1 cellular context compared by ENCODE assay signal in genomic region chr11:64856382-64857227, GRCh38.
TF ChIP-seq lines count a peak whose summit lies in the region.

No MANE protein-coding gene starts in this region.

TF ChIP-seq in HepG2, 621 proteins besides CTCF, POLR2A, EP300 and RAD21 (continued from another document):
- TF ChIP-seq HIC2 (CRISPR knock-in tag; IDR thresholded peaks at IDR 0.05; ENCODE audit: low read depth), result 0 out of 2 replicates have a peak, but pooled peaks have one; percentile 15
- TF ChIP-seq SAP130 (CRISPR knock-in tag; IDR thresholded peaks at IDR 0.05; ENCODE audit: low read depth), result peak; percentile 59
- peak; percentile 48; the same call in 1 of the 2 replicates for TF ChIP-seq GATAD1 (CRISPR knock-in tag; IDR thresholded peaks at IDR 0.05)
- peak; percentile 33; the same call in 1 of the 2 replicates for TF ChIP-seq SRY (CRISPR knock-in tag; IDR thresholded peaks at IDR 0.05)
- TF ChIP-seq ZGPAT (CRISPR knock-in tag; IDR thresholded peaks at IDR 0.05), result 0 out of 2 replicates have a peak, but pooled peaks have one; percentile 19
- TF ChIP-seq MXD1 (CRISPR knock-in tag; IDR thresholded peaks at IDR 0.05), result peak; percentile 50; the same call in 1 of the 2 replicates
- TF ChIP-seq ZNF263 (CRISPR knock-in tag; IDR thresholded peaks at IDR 0.05), result peak; percentile 63
- TF ChIP-seq ZZZ3 (CRISPR knock-in tag; IDR thresholded peaks at IDR 0.05; ENCODE audit: borderline replicate concordance), result no peak
- 0 out of 2 replicates have a peak, but pooled peaks have one; percentile 26 for TF ChIP-seq MIER3 (CRISPR knock-in tag; IDR thresholded peaks at IDR 0.05; ENCODE audit: borderline replicate concordance)
- no peak for TF ChIP-seq MYPOP (CRISPR knock-in tag; IDR thresholded peaks at IDR 0.05)
- no peak for TF ChIP-seq ZNF619 (CRISPR knock-in tag; IDR thresholded peaks at IDR 0.05)
- TF ChIP-seq JARID2 (CRISPR knock-in tag; IDR thresholded peaks at IDR 0.05; ENCODE audit: insufficient replicate concordance), result peak; percentile 40
- 0 out of 2 replicates have a peak, but pooled peaks have one; percentile 24 for TF ChIP-seq PRDM10 (CRISPR knock-in tag; IDR thresholded peaks at IDR 0.05; ENCODE audit: low read depth)
- TF ChIP-seq ZNF225 (CRISPR knock-in tag; IDR thresholded peaks at IDR 0.05), result no peak
- TF ChIP-seq HNRNPL (IDR thresholded peaks at IDR 0.05; ENCODE audit: low read depth, low read length), result 0 out of 2 replicates have a peak, but pooled peaks have one; percentile 47
- TF ChIP-seq CEBPB (IDR thresholded peaks at IDR 0.05; ENCODE audit: borderline replicate concordance, low read depth, low read length), result peak; percentile 71
- peak; percentile 40; the same call in 1 of the 3 replicates for TF ChIP-seq MXI1 (IDR thresholded peaks at IDR 0.05; ENCODE audit: borderline replicate concordance, low read depth, low read length)
